8 cellular contexts compared by ENCODE assay signal in genomic region chr6:10111975-10112374, GRCh38.
"Had no signal": no experiment of that assay in that cellular context is flagged by ENCODE, and none has a peak within 500 bp of the region (broad histone marks: within the 10 kb centered on the region; RNA-seq: fewer than 3 reads in every experiment).

No MANE protein-coding gene starts in this region.

- H3K4me2 ChIP-seq: KMS-11 had no signal

- H3K27ac ChIP-seq: HL-60, KMS-11 had no signal

- H3K4me1 Mint-ChIP-seq: IgD-negative memory B cell had no signal

- H3K9ac ChIP-seq: KMS-11 had no signal

- H3K27ac Mint-ChIP-seq: IgD-negative memory B cell had no signal

- ATAC-seq: HepG2 had no signal

- H3K4me3 Mint-ChIP-seq: IgD-negative memory B cell had no signal

- DNase-seq: IMR-90, KBM-7, KG1 had no signal

- H3K36me3 Mint-ChIP-seq: IgD-negative memory B cell had no signal

- H3K27me3 Mint-ChIP-seq: IgD-negative memory B cell had no signal

- FAIRE-seq: HepG2, HTR-8/SVneo had no signal
